ENCODE assay signal across 28 cellular contexts in genomic region chr12:60441577-60441976, GRCh38.
"Had no signal": no experiment of that assay in that cellular context is flagged by ENCODE, and none has a peak within 500 bp of the region (broad histone marks: within the 10 kb centered on the region; RNA-seq: fewer than 3 reads in every experiment).

No MANE protein-coding gene starts in this region.

- H3K27me3 ChIP-seq: stomach, suprapubic skin, testis, thyroid gland, tibial nerve, transverse colon, upper lobe of left lung, upper lobe of right lung, uterus, vagina had no signal

- ATAC-seq: stimulated activated effector memory CD8-positive, alpha-beta T cell treated with anti-CD3 and anti-CD28 coated beads, Interleukin-12 subunit alpha, Interleukin-12 subunit beta, amount 100 ng/mL, for 72 hours; stimulated activated memory B cell treated with anti-CD40 and anti-IgM and Interleukin-4, amounts not matched to agents 10 μg/mL and 1 μg/mL and 100 μg/mL, for 72 hours; stimulated activated naive B cell treated with anti-CD40 and anti-IgM and Interleukin-4, amounts not matched to agents 10 μg/mL and 1 μg/mL and 100 μg/mL, for 72 hours; stimulated activated naive CD8-positive, alpha-beta T cell treated with anti-CD3 and anti-CD28 coated beads, Interleukin-15, amount 100 ng/mL, for 72 hours; stimulated activated naive CD8-positive, alpha-beta T cell treated with anti-CD3 and anti-CD28 coated beads, Interleukin-15, Interleukin-2, amounts not matched to agents 100 U/mL and 50 U/mL, for 24 hours; upper lobe of right lung had no signal

- FAIRE-seq: urothelium cell line had no signal

- H3K4me1 ChIP-seq: stomach, suprapubic skin, testis, thyroid gland, tibial nerve, transverse colon, upper lobe of left lung, upper lobe of right lung, uterus, vagina had no signal

- H3K4me3 Mint-ChIP-seq: stimulated activated effector memory CD8-positive, alpha-beta T cell treated with anti-CD3 and anti-CD28 coated beads, Interleukin-12 subunit alpha, Interleukin-12 subunit beta, amount 100 ng/mL, for 72 hours; stimulated activated memory B cell treated with anti-CD40 and anti-IgM and Interleukin-4, amounts not matched to agents 10 μg/mL and 1 μg/mL and 100 μg/mL, for 72 hours; stimulated activated naive B cell treated with anti-CD40 and anti-IgM and Interleukin-4, amounts not matched to agents 10 μg/mL and 1 μg/mL and 100 μg/mL, for 72 hours; stimulated activated naive CD8-positive, alpha-beta T cell treated with anti-CD3 and anti-CD28 coated beads, Interleukin-15, amount 100 ng/mL, for 72 hours; stimulated activated naive CD8-positive, alpha-beta T cell treated with anti-CD3 and anti-CD28 coated beads, Interleukin-15, Interleukin-2, amounts not matched to agents 100 ng/mL and 50 ng/mL, for 24 hours; type B pancreatic cell had no signal

- H3K9me3 ChIP-seq: testis, thoracic aorta, thyroid gland, transverse colon, upper lobe of right lung, uterus, vagina had no signal

- DNase-seq: stimulated activated CD4-positive, alpha-beta T cell treated with anti-CD3 and anti-CD28 coated beads, Interleukin-2, amount 100 ng/mL, for 48 hours; stimulated activated CD4-positive, alpha-beta T cell treated with anti-CD3 and anti-CD28 coated beads, Interleukin-4, amount 100 ng/mL, for 1 hour; stimulated activated CD4-positive, alpha-beta T cell treated with anti-CD3 and anti-CD28 coated beads, Interleukin-4, amount 100 ng/mL, for 24 hours; stimulated activated CD4-positive, alpha-beta T cell treated with anti-CD3 and anti-CD28 coated beads, Interleukin-4, amount 100 ng/mL, for 4 hours; stimulated activated CD8-positive, alpha-beta memory T cell treated with anti-CD3 and anti-CD28 coated beads, Interleukin-4, amount 100 ng/mL, for 48 hours; stimulated activated naive B cell treated with anti-CD40 and anti-IgM and Interleukin-4, amounts not matched to agents 10 μg/mL and 1 μg/mL and 100 μg/mL, for 72 hours; stimulated activated naive CD4-positive, alpha-beta T cell; stimulated activated naive CD4-positive, alpha-beta T cell treated with Interleukin-2 at 50 U/mL for 16 hours; stimulated activated naive CD8-positive, alpha-beta T cell treated with anti-CD3 and anti-CD28 coated beads, Interleukin-15, amount 100 ng/mL, for 72 hours; stimulated activated naive CD8-positive, alpha-beta T cell treated with anti-CD3 and anti-CD28 coated beads, Interleukin-15, Interleukin-2, amounts not matched to agents 100 U/mL and 50 U/mL, for 24 hours; stomach; substantia nigra; testis; thyroid gland; transverse colon; trophoblast cell; upper lobe of left lung; upper lobe of right lung; uterus had no signal

- H3K27ac Mint-ChIP-seq: stimulated activated effector memory CD8-positive, alpha-beta T cell treated with anti-CD3 and anti-CD28 coated beads, Interleukin-12 subunit alpha, Interleukin-12 subunit beta, amount 100 ng/mL, for 72 hours; stimulated activated memory B cell treated with anti-CD40 and anti-IgM and Interleukin-4, amounts not matched to agents 10 μg/mL and 1 μg/mL and 100 μg/mL, for 72 hours; stimulated activated naive B cell treated with anti-CD40 and anti-IgM and Interleukin-4, amounts not matched to agents 10 μg/mL and 1 μg/mL and 100 μg/mL, for 72 hours; stimulated activated naive CD8-positive, alpha-beta T cell treated with anti-CD3 and anti-CD28 coated beads, Interleukin-15, amount 100 ng/mL, for 72 hours; stimulated activated naive CD8-positive, alpha-beta T cell treated with anti-CD3 and anti-CD28 coated beads, Interleukin-15, Interleukin-2, amounts not matched to agents 100 ng/mL and 50 ng/mL, for 24 hours; type B pancreatic cell had no signal

- H3K9me3 Mint-ChIP-seq: type B pancreatic cell had no signal

- H3K27me3 Mint-ChIP-seq: stimulated activated memory B cell treated with anti-CD40 and anti-IgM and Interleukin-4, amounts not matched to agents 10 μg/mL and 1 μg/mL and 100 μg/mL, for 72 hours; stimulated activated naive B cell treated with anti-CD40 and anti-IgM and Interleukin-4, amounts not matched to agents 10 μg/mL and 1 μg/mL and 100 μg/mL, for 72 hours; stimulated activated naive CD8-positive, alpha-beta T cell treated with anti-CD3 and anti-CD28 coated beads, Interleukin-15, amount 100 ng/mL, for 72 hours; stimulated activated naive CD8-positive, alpha-beta T cell treated with anti-CD3 and anti-CD28 coated beads, Interleukin-15, Interleukin-2, amounts not matched to agents 100 ng/mL and 50 ng/mL, for 24 hours; type B pancreatic cell had no signal

- H3K36me3 ChIP-seq: stomach, suprapubic skin, thoracic aorta, thyroid gland, tibial nerve, transverse colon, upper lobe of left lung, upper lobe of right lung, uterus, vagina had no signal

- H3K36me3 Mint-ChIP-seq: stimulated activated effector memory CD8-positive, alpha-beta T cell treated with anti-CD3 and anti-CD28 coated beads, Interleukin-12 subunit alpha, Interleukin-12 subunit beta, amount 100 ng/mL, for 72 hours; stimulated activated memory B cell treated with anti-CD40 and anti-IgM and Interleukin-4, amounts not matched to agents 10 μg/mL and 1 μg/mL and 100 μg/mL, for 72 hours; stimulated activated naive B cell treated with anti-CD40 and anti-IgM and Interleukin-4, amounts not matched to agents 10 μg/mL and 1 μg/mL and 100 μg/mL, for 72 hours; type B pancreatic cell had no signal

- H3K27ac ChIP-seq: stomach, suprapubic skin, testis, thoracic aorta, thyroid gland, tibial nerve, transverse colon, upper lobe of left lung, upper lobe of right lung, uterus, vagina had no signal

- H3K4me3 ChIP-seq: stomach, suprapubic skin, testis, thoracic aorta, thyroid gland, tibial nerve, transverse colon, upper lobe of left lung, upper lobe of right lung, uterus, vagina had no signal

- H3K4me1 Mint-ChIP-seq: stimulated activated effector memory CD8-positive, alpha-beta T cell treated with anti-CD3 and anti-CD28 coated beads, Interleukin-12 subunit alpha, Interleukin-12 subunit beta, amount 100 ng/mL, for 72 hours; stimulated activated memory B cell treated with anti-CD40 and anti-IgM and Interleukin-4, amounts not matched to agents 10 μg/mL and 1 μg/mL and 100 μg/mL, for 72 hours; stimulated activated naive B cell treated with anti-CD40 and anti-IgM and Interleukin-4, amounts not matched to agents 10 μg/mL and 1 μg/mL and 100 μg/mL, for 72 hours; stimulated activated naive CD8-positive, alpha-beta T cell treated with anti-CD3 and anti-CD28 coated beads, Interleukin-15, amount 100 ng/mL, for 72 hours had no signal
